ENCODE assay signal across 2 cellular contexts in genomic region chr1:161131721-161132409, GRCh38.
TF ChIP-seq lines count a peak whose summit lies in the region.

No MANE protein-coding gene starts in this region.

TF ChIP-seq in IMR-90, 13 proteins besides CTCF, POLR2A, EP300 and RAD21:
- TF ChIP-seq CEBPB (IDR thresholded peaks at IDR 0.05; ENCODE audit: low read depth, low read length) (no peak), NFE2L2 (IDR thresholded peaks at IDR 0.05; ENCODE audit: low read depth, low read length) (no peak), SMC3 (IDR thresholded peaks at IDR 0.05; ENCODE audit: low read depth, low read length) (no peak), MAFK (IDR thresholded peaks at IDR 0.05; ENCODE audit: low read depth, low read length) (no peak), MXI1 (IDR thresholded peaks at IDR 0.05; ENCODE audit: borderline replicate concordance, low read depth, low read length) (no peak), RFX5 (IDR thresholded peaks at IDR 0.05; ENCODE audit: low read depth, low read length) (no peak), MAZ (IDR thresholded peaks at IDR 0.05; ENCODE audit: borderline replicate concordance, low read depth, low read length) (no peak), RCOR1 (IDR thresholded peaks at IDR 0.05; ENCODE audit: insufficient replicate concordance, low read length) (no peak), CHD1 (IDR thresholded peaks at IDR 0.05; ENCODE audit: low read depth, low read length) (no peak), ELK1 (IDR thresholded peaks at IDR 0.05; ENCODE audit: borderline replicate concordance, low read depth, low read length) (no peak), FOS (IDR thresholded peaks at IDR 0.05; ENCODE audit: low read depth, low read length) (no peak), USF2 (IDR thresholded peaks at IDR 0.05; ENCODE audit: low read depth, low read length) (no peak), BHLHE40 (IDR thresholded peaks at IDR 0.05; ENCODE audit: low read depth, low read length) (no peak)
TF ChIP-seq in IMR-90: peak in this region for 0.

TF ChIP-seq in liver, 16 proteins besides CTCF, POLR2A, EP300 and RAD21:
- TF ChIP-seq NR2F2 (IDR thresholded peaks at IDR 0.05) = no peak
- no peak for TF ChIP-seq RXRA (IDR thresholded peaks at IDR 0.05)
- no peak for TF ChIP-seq HNF4A (conservative IDR thresholded peaks at IDR 0.05)
- TF ChIP-seq YY1 (IDR thresholded peaks at IDR 0.05) = no peak
- no peak for TF ChIP-seq FOXA1 (IDR thresholded peaks at IDR 0.05)
- TF ChIP-seq MAX (IDR thresholded peaks at IDR 0.05) = no peak
- no peak for TF ChIP-seq EGR1 (IDR thresholded peaks at IDR 0.05; ENCODE audit: low read depth in 2 of 2)
- no peak for TF ChIP-seq TAF1 (conservative IDR thresholded peaks at IDR 0.05)
- TF ChIP-seq ZBTB33 (IDR thresholded peaks at IDR 0.05) = no peak
- TF ChIP-seq GABPA (IDR thresholded peaks at IDR 0.05 in 1 of 2, conservative IDR thresholded peaks at IDR 0.05 in 1 of 2) = no peak
- no peak for TF ChIP-seq HNF4G (IDR thresholded peaks at IDR 0.05)
- no peak for TF ChIP-seq FOXA2 (IDR thresholded peaks at IDR 0.05)
- TF ChIP-seq ATF3 (IDR thresholded peaks at IDR 0.05) = no peak
- TF ChIP-seq REST (IDR thresholded peaks at IDR 0.05) = no peak
